ENCODE assay signal across 1 cellular context in the genomic region with DNA sequence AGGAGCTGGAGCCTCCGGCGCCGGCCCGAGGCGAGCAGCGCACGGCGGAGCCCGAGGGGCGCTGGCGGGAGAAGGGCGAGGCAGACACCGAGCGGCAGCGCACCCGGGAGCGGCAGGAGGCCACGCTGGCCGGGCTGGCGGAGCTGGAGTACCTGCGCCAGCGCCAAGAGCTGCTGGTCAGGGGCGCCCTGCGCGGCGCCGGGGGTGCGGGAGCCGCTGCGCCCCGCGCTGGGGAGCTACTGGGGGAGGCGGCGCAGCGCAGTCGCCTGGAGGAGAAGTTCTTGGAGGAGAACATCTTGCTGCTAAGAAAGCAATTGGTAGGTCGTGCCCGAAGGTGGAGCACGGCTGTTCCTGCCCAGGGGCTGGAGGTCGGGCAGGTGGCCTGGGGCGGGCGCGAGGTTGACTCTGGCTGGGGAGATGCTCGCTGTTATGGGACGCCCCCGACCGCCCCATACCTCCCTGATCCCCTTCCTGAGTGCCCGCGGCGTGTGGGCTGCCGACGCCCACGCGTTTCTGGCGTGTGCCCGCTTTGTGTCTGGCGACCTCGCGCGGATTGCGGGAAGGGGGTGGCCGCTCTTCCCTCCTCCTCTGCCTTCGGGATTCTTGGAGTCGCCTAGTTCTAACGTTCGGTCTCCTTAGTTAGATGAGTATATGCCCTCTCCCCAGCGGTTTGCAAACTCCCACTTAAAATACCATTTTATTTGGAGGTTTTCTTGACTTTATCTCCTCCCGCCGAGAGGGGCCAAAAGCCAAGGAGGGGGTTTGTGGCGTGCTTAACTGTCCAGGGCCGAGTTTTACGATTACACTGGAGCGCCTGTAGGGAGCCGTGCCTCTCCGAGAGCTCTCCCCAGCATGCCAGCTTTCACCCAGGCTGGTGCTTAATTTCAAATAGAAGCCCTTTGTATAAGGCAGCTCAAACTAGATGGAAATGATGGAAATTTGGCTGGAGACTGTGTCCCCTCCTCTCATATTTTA.
TF ChIP-seq lines count a peak whose summit lies in the region.

No MANE protein-coding gene starts in this region.

TF ChIP-seq in HEK293, 187 proteins besides CTCF, POLR2A, EP300 and RAD21 (continued from another document and continues in another):
- TF ChIP-seq, protein P1, sequence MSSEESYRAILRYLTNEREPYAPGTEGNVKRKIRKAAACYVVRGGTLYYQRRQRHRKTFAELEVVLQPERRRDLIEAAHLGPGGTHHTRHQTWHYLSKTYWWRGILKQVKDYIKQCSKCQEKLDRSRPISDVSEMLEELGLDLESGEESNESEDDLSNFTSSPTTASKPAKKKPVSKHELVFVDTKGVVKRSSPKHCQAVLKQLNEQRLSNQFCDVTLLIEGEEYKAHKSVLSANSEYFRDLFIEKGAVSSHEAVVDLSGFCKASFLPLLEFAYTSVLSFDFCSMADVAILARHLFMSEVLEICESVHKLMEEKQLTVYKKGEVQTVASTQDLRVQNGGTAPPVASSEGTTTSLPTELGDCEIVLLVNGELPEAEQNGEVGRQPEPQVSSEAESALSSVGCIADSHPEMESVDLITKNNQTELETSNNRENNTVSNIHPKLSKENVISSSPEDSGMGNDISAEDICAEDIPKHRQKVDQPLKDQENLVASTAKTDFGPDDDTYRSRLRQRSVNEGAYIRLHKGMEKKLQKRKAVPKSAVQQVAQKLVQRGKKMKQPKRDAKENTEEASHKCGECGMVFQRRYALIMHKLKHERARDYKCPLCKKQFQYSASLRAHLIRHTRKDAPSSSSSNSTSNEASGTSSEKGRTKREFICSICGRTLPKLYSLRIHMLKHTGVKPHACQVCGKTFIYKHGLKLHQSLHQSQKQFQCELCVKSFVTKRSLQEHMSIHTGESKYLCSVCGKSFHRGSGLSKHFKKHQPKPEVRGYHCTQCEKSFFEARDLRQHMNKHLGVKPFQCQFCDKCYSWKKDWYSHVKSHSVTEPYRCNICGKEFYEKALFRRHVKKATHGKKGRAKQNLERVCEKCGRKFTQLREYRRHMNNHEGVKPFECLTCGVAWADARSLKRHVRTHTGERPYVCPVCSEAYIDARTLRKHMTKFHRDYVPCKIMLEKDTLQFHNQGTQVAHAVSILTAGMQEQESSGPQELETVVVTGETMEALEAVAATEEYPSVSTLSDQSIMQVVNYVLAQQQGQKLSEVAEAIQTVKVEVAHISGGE (tag by site-specific recombination; conservative IDR thresholded peaks at IDR 0.05; ENCODE audit: low read depth), result no peak
- no peak for TF ChIP-seq ZNF610 (tag by site-specific recombination; IDR thresholded peaks at IDR 0.05; ENCODE audit: borderline replicate concordance)
- no peak for TF ChIP-seq ZNF843 (tag by site-specific recombination; IDR thresholded peaks at IDR 0.05)
- TF ChIP-seq, protein P2, sequence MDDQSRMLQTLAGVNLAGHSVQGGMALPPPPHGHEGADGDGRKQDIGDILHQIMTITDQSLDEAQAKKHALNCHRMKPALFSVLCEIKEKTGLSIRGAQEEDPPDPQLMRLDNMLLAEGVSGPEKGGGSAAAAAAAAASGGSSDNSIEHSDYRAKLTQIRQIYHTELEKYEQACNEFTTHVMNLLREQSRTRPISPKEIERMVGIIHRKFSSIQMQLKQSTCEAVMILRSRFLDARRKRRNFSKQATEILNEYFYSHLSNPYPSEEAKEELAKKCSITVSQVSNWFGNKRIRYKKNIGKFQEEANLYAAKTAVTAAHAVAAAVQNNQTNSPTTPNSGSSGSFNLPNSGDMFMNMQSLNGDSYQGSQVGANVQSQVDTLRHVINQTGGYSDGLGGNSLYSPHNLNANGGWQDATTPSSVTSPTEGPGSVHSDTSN (CRISPR knock-in tag; IDR thresholded peaks at IDR 0.05), result no peak
- TF ChIP-seq, protein P3, sequence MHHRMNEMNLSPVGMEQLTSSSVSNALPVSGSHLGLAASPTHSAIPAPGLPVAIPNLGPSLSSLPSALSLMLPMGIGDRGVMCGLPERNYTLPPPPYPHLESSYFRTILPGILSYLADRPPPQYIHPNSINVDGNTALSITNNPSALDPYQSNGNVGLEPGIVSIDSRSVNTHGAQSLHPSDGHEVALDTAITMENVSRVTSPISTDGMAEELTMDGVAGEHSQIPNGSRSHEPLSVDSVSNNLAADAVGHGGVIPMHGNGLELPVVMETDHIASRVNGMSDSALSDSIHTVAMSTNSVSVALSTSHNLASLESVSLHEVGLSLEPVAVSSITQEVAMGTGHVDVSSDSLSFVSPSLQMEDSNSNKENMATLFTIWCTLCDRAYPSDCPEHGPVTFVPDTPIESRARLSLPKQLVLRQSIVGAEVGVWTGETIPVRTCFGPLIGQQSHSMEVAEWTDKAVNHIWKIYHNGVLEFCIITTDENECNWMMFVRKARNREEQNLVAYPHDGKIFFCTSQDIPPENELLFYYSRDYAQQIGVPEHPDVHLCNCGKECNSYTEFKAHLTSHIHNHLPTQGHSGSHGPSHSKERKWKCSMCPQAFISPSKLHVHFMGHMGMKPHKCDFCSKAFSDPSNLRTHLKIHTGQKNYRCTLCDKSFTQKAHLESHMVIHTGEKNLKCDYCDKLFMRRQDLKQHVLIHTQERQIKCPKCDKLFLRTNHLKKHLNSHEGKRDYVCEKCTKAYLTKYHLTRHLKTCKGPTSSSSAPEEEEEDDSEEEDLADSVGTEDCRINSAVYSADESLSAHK (tag by site-specific recombination; IDR thresholded peaks at IDR 0.05), result no peak
- peak; percentile 37 for TF ChIP-seq GLIS1 (tag by site-specific recombination; IDR thresholded peaks at IDR 0.05)
- no peak for TF ChIP-seq TRIM28 (IDR thresholded peaks at IDR 0.05; ENCODE audit: borderline replicate concordance, low read length)
- no peak for TF ChIP-seq ZNF596 (tag by site-specific recombination; IDR thresholded peaks at IDR 0.05)
- TF ChIP-seq ZNF24 (tag by site-specific recombination; IDR thresholded peaks at IDR 0.05), result no peak
- TF ChIP-seq ZNF302 (tag by site-specific recombination; IDR thresholded peaks at IDR 0.05; ENCODE audit: low read depth), result no peak
- no peak for TF ChIP-seq KLF16 (tag by site-specific recombination; IDR thresholded peaks at IDR 0.05)
- TF ChIP-seq, protein P4, sequence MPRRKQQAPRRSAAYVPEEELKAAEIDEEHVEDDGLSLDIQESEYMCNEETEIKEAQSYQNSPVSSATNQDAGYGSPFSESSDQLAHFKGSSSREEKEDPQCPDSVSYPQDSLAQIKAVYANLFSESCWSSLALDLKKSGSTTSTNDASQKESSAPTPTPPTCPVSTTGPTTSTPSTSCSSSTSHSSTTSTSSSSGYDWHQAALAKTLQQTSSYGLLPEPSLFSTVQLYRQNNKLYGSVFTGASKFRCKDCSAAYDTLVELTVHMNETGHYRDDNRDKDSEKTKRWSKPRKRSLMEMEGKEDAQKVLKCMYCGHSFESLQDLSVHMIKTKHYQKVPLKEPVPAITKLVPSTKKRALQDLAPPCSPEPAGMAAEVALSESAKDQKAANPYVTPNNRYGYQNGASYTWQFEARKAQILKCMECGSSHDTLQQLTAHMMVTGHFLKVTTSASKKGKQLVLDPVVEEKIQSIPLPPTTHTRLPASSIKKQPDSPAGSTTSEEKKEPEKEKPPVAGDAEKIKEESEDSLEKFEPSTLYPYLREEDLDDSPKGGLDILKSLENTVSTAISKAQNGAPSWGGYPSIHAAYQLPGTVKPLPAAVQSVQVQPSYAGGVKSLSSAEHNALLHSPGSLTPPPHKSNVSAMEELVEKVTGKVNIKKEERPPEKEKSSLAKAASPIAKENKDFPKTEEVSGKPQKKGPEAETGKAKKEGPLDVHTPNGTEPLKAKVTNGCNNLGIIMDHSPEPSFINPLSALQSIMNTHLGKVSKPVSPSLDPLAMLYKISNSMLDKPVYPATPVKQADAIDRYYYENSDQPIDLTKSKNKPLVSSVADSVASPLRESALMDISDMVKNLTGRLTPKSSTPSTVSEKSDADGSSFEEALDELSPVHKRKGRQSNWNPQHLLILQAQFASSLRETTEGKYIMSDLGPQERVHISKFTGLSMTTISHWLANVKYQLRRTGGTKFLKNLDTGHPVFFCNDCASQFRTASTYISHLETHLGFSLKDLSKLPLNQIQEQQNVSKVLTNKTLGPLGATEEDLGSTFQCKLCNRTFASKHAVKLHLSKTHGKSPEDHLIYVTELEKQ (tag by site-specific recombination; IDR thresholded peaks at IDR 0.05; ENCODE audit: borderline replicate concordance), result no peak
- no peak for TF ChIP-seq ZNF354C (tag by site-specific recombination; IDR thresholded peaks at IDR 0.05; ENCODE audit: borderline replicate concordance, low read depth)
- no peak for TF ChIP-seq ZNF202 (tag by site-specific recombination; IDR thresholded peaks at IDR 0.05; ENCODE audit: borderline replicate concordance)
- TF ChIP-seq ZNF112 (tag by site-specific recombination; IDR thresholded peaks at IDR 0.05), result no peak
- no peak for TF ChIP-seq ZNF629 (tag by site-specific recombination; IDR thresholded peaks at IDR 0.05)
- TF ChIP-seq, protein P5, sequence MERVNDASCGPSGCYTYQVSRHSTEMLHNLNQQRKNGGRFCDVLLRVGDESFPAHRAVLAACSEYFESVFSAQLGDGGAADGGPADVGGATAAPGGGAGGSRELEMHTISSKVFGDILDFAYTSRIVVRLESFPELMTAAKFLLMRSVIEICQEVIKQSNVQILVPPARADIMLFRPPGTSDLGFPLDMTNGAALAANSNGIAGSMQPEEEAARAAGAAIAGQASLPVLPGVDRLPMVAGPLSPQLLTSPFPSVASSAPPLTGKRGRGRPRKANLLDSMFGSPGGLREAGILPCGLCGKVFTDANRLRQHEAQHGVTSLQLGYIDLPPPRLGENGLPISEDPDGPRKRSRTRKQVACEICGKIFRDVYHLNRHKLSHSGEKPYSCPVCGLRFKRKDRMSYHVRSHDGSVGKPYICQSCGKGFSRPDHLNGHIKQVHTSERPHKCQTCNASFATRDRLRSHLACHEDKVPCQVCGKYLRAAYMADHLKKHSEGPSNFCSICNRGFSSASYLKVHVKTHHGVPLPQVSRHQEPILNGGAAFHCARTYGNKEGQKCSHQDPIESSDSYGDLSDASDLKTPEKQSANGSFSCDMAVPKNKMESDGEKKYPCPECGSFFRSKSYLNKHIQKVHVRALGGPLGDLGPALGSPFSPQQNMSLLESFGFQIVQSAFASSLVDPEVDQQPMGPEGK (tag by site-specific recombination; IDR thresholded peaks at IDR 0.05), result peak; percentile 65
- TF ChIP-seq ZNF701 (tag by site-specific recombination; IDR thresholded peaks at IDR 0.05), result no peak
- TF ChIP-seq, protein P6, sequence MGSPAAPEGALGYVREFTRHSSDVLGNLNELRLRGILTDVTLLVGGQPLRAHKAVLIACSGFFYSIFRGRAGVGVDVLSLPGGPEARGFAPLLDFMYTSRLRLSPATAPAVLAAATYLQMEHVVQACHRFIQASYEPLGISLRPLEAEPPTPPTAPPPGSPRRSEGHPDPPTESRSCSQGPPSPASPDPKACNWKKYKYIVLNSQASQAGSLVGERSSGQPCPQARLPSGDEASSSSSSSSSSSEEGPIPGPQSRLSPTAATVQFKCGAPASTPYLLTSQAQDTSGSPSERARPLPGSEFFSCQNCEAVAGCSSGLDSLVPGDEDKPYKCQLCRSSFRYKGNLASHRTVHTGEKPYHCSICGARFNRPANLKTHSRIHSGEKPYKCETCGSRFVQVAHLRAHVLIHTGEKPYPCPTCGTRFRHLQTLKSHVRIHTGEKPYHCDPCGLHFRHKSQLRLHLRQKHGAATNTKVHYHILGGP (tag by site-specific recombination; IDR thresholded peaks at IDR 0.05), result no peak
- TF ChIP-seq ZNF16 (tag by site-specific recombination; IDR thresholded peaks at IDR 0.05; ENCODE audit: low read depth), result no peak
- TF ChIP-seq GLI2 (tag by site-specific recombination; IDR thresholded peaks at IDR 0.05; ENCODE audit: borderline replicate concordance, low read depth), result no peak
- no peak for TF ChIP-seq ZNF114 (tag by site-specific recombination; IDR thresholded peaks at IDR 0.05)
- no peak for TF ChIP-seq ZNF157 (tag by site-specific recombination; IDR thresholded peaks at IDR 0.05)
- TF ChIP-seq BCL11B (tag by site-specific recombination; IDR thresholded peaks at IDR 0.05; ENCODE audit: low read depth), result peak; percentile 54; the same call in 1 of the 2 replicates
- TF ChIP-seq ZNF747 (tag by site-specific recombination; IDR thresholded peaks at IDR 0.05), result no peak
- TF ChIP-seq, protein P7, sequence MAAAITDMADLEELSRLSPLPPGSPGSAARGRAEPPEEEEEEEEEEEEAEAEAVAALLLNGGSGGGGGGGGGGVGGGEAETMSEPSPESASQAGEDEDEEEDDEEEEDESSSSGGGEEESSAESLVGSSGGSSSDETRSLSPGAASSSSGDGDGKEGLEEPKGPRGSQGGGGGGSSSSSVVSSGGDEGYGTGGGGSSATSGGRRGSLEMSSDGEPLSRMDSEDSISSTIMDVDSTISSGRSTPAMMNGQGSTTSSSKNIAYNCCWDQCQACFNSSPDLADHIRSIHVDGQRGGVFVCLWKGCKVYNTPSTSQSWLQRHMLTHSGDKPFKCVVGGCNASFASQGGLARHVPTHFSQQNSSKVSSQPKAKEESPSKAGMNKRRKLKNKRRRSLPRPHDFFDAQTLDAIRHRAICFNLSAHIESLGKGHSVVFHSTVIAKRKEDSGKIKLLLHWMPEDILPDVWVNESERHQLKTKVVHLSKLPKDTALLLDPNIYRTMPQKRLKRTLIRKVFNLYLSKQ (tag by site-specific recombination; IDR thresholded peaks at IDR 0.05; ENCODE audit: borderline replicate concordance), result no peak
- no peak for TF ChIP-seq SALL2 (tag by site-specific recombination; IDR thresholded peaks at IDR 0.05; ENCODE audit: borderline replicate concordance)
- no peak for TF ChIP-seq ZNF138 (tag by site-specific recombination; IDR thresholded peaks at IDR 0.05; ENCODE audit: borderline replicate concordance)
- TF ChIP-seq, protein P8, sequence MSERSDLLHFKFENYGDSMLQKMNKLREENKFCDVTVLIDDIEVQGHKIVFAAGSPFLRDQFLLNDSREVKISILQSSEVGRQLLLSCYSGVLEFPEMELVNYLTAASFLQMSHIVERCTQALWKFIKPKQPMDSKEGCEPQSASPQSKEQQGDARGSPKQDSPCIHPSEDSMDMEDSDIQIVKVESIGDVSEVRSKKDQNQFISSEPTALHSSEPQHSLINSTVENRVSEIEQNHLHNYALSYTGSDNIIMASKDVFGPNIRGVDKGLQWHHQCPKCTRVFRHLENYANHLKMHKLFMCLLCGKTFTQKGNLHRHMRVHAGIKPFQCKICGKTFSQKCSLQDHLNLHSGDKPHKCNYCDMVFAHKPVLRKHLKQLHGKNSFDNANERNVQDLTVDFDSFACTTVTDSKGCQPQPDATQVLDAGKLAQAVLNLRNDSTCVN (tag by site-specific recombination; optimal IDR thresholded peaks at IDR 0.05), result peak; percentile 88
- TF ChIP-seq, protein P9, sequence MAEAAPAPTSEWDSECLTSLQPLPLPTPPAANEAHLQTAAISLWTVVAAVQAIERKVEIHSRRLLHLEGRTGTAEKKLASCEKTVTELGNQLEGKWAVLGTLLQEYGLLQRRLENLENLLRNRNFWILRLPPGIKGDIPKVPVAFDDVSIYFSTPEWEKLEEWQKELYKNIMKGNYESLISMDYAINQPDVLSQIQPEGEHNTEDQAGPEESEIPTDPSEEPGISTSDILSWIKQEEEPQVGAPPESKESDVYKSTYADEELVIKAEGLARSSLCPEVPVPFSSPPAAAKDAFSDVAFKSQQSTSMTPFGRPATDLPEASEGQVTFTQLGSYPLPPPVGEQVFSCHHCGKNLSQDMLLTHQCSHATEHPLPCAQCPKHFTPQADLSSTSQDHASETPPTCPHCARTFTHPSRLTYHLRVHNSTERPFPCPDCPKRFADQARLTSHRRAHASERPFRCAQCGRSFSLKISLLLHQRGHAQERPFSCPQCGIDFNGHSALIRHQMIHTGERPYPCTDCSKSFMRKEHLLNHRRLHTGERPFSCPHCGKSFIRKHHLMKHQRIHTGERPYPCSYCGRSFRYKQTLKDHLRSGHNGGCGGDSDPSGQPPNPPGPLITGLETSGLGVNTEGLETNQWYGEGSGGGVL (tag by site-specific recombination; IDR thresholded peaks at IDR 0.05), result no peak
- no peak for TF ChIP-seq ZNF626 (tag by site-specific recombination; IDR thresholded peaks at IDR 0.05)
- TF ChIP-seq ZFHX2 (tag by site-specific recombination; conservative IDR thresholded peaks at IDR 0.05), result peak; percentile 95
